33 cellular contexts compared by ENCODE assay signal in genomic region chr11:24524156-24524555, GRCh38. TPM values are rescaled to one million over a fixed set of nuclear protein-coding genes. Genes with fewer than 3 reads are reported as not detected.
"Had no signal": no experiment of that assay in that cellular context is flagged by ENCODE, and none has a peak within 500 bp of the region (broad histone marks: within the 10 kb centered on the region; RNA-seq: fewer than 3 reads in every experiment).

No MANE protein-coding gene starts in this region.

- ATAC-seq: Panc1, Right ventricle myocardium inferior, SK-N-SH treated with all-trans-retinoic acid at 6 μM for 48 hours had no signal

- H3K4me3 ChIP-seq: MG63, PC-9, SJCRH30, SK-N-MC had no signal

- DNase-seq: Kasumi-1, KBM-7, MG63, MV-4-11, NCI-H1092, NCI-H1105, NCI-H1417 treated with DMSO at 0.1 percent for 48 hours, NCI-H1436 treated with DMSO at 0.1 percent for 48 hours, NCI-H1694 treated with DMSO at 0.1 percent for 48 hours, NCI-H187 treated with DMSO at 0.1 percent for 48 hours, NCI-H2029, NCI-H2081, NCI-H2171, NCI-H226, NCI-H446 treated with DMSO at 0.1 percent for 48 hours, NCI-H510A, NCI-H524, NCI-H526, NCI-H69, NCI-H748 treated with DMSO at 0.1 percent for 48 hours, NCI-H82, PC-9, SHP77, SIG-M5, SJCRH30 had no signal

- H3K9me3 ChIP-seq: MG63, SJCRH30 had no signal

- H3K27ac ChIP-seq: PC-9, RWPE1, SJCRH30, SK-N-MC had no signal

- H3K27me3 ChIP-seq: MG63, SJCRH30 had no signal

- H2AFZ ChIP-seq: PC-9 had no signal

- H3K36me3 ChIP-seq: MG63, SJCRH30 had no signal

- H3K4me1 ChIP-seq: SJCRH30 had no signal

- H3K4me2 ChIP-seq: PC-9 had no signal

RNA-seq across cellular contexts. Expression of gene LUZP2, which starts 27.3 kb away (rescaled TPM):
- total RNA-seq: OCI-LY7, Right ventricle myocardium inferior, RPMI7951, SK-MEL-5 had no signal
